ENCODE assay signal across 1 cellular context in the genomic region with DNA sequence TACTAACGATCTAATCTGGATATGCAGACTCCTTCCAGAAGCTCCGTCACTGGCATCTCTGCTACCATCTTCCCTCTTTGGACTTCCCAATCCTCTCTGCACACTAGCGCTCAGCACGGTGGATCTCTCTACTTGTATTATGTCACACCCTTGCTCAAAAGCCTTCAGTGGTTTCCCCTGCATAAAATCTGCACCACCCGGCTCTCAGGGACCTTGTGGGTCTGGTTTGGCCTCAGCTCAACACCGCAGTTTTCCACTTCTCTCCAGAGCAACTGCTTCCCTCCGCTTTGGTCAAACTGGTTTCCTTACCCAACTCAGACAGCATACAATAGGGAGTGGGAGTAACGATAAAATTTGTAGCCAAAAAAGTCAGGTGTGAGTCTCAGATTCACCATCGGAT.
TF ChIP-seq lines count a peak whose summit lies in the region.

No MANE protein-coding gene starts in this region.

TF ChIP-seq in WTC11, 78 proteins besides CTCF, POLR2A, EP300 and RAD21 (continued from another document):
- TF ChIP-seq, protein P1, sequence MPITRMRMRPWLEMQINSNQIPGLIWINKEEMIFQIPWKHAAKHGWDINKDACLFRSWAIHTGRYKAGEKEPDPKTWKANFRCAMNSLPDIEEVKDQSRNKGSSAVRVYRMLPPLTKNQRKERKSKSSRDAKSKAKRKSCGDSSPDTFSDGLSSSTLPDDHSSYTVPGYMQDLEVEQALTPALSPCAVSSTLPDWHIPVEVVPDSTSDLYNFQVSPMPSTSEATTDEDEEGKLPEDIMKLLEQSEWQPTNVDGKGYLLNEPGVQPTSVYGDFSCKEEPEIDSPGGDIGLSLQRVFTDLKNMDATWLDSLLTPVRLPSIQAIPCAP (CRISPR knock-in tag; IDR thresholded peaks at IDR 0.05): no peak
- TF ChIP-seq ZNF317 (CRISPR knock-in tag; IDR thresholded peaks at IDR 0.05; ENCODE audit: borderline replicate concordance, low read depth) (no peak), NR1H2 (CRISPR knock-in tag; IDR thresholded peaks at IDR 0.05) (no peak), SP1 (CRISPR knock-in tag; conservative IDR thresholded peaks at IDR 0.05) (no peak)
TF ChIP-seq in WTC11: peak in this region for 0.
